Comparison of ENCODE assay signal across 21 cellular contexts in genomic region chr14:44854114-44854513, GRCh38.
A peak's percentile ranks its signal among the peaks of the same experiment; 100 is the strongest.
DNase-seq lines count a peak whose midpoint lies in the region; ATAC-seq and TF ChIP-seq lines count a peak whose summit lies in the region.
"Had no signal": no experiment of that assay in that cellular context is flagged by ENCODE, and none has a peak within 500 bp of the region (broad histone marks: within the 10 kb centered on the region; RNA-seq: fewer than 3 reads in every experiment).

No MANE protein-coding gene starts in this region.

- H3K36me3 ChIP-seq in MG63 = no peaks in the 10 kb centered on the region
- H3K36me3 ChIP-seq: SJSA1 had no signal

- H3K27me3 Mint-ChIP-seq in activated CD8-positive, alpha-beta T cell treated with anti-CD3 and anti-CD28 coated beads for 36 hours = peaks cover 18% of the 10 kb centered on the region
- peaks cover 6% of the 10 kb centered on the region for H3K27me3 Mint-ChIP-seq in activated CD8-positive, alpha-beta T cell treated with anti-CD3 and anti-CD28 coated beads, Interleukin-2, amount 10 ng/mL, durations not matched to agents 7 days and 5 days (ENCODE audit: low read depth)
- peaks cover 8% of the 10 kb centered on the region for H3K27me3 Mint-ChIP-seq in WTC11 (ENCODE audit: low read depth)

- no peaks in the 10 kb centered on the region for H3K9me3 Mint-ChIP-seq in activated CD8-positive, alpha-beta T cell treated with anti-CD3 and anti-CD28 coated beads for 36 hours
- no peaks in the 10 kb centered on the region for H3K9me3 Mint-ChIP-seq in activated CD8-positive, alpha-beta T cell treated with anti-CD3 and anti-CD28 coated beads, Interleukin-2, amount 10 ng/mL, durations not matched to agents 7 days and 5 days (ENCODE audit: insufficient read depth)
- peaks cover 22% of the 10 kb centered on the region for H3K9me3 Mint-ChIP-seq in WTC11

- no peaks in the 10 kb centered on the region for H3K9me3 ChIP-seq in MG63
- H3K9me3 ChIP-seq: SJSA1 had no signal

- H3K27me3 ChIP-seq in MG63 = no peaks in the 10 kb centered on the region
- H3K27me3 ChIP-seq: BLaER1 treated with 17β-estradiol and CSF1 and Interleukin-3, amounts not matched to agents 10 nM and 100 nM; SJSA1 had no signal

- no peak for ATAC-seq in activated CD8-positive, alpha-beta T cell treated with anti-CD3 and anti-CD28 coated beads for 36 hours
- ATAC-seq in activated CD8-positive, alpha-beta T cell treated with anti-CD3 and anti-CD28 coated beads, Interleukin-2, amount 10 ng/mL, durations not matched to agents 7 days and 5 days = no peak
- ATAC-seq in WTC11 (no peak), HG03025 (IDR thresholded peaks at IDR 0.05; ENCODE audit: low FRiP score, unreplicated experiment) (no peak)
- ATAC-seq: Right ventricle myocardium inferior had no signal

- CTCF ChIA-PET in activated CD8-positive, alpha-beta T cell treated with anti-CD3 and anti-CD28 coated beads for 36 hours (lab: Charles Lee) = no interaction called here
- CTCF ChIA-PET in activated CD8-positive, alpha-beta T cell treated with anti-CD3 and anti-CD28 coated beads, Interleukin-2, amount 10 ng/mL, durations not matched to agents 7 days and 5 days (lab: Charles Lee) = no interaction called here
- CTCF ChIA-PET in WTC11 (lab: Charles Lee) = no interaction called here

- H3K36me3 Mint-ChIP-seq in activated CD8-positive, alpha-beta T cell treated with anti-CD3 and anti-CD28 coated beads for 36 hours (ENCODE audit: low read depth) = no peaks in the 10 kb centered on the region
- no peaks in the 10 kb centered on the region for H3K36me3 Mint-ChIP-seq in activated CD8-positive, alpha-beta T cell treated with anti-CD3 and anti-CD28 coated beads, Interleukin-2, amount 10 ng/mL, durations not matched to agents 7 days and 5 days (ENCODE audit: low read depth)
- H3K36me3 Mint-ChIP-seq in WTC11 = no peaks in the 10 kb centered on the region
- H3K36me3 Mint-ChIP-seq: CD4-positive, alpha-beta memory T cell had no signal

- intact Hi-C loops in activated CD8-positive, alpha-beta T cell treated with anti-CD3 and anti-CD28 coated beads for 36 hours (cut with micrococcal nuclease) = no loop called here

- peak; percentile 4 for DNase-seq in activated CD8-positive, alpha-beta T cell treated with anti-CD3 and anti-CD28 coated beads for 36 hours
- DNase-seq in activated CD8-positive, alpha-beta T cell treated with anti-CD3 and anti-CD28 coated beads, Interleukin-2, amount 10 ng/mL, durations not matched to agents 7 days and 5 days = no peak
- DNase-seq in stimulated activated CD4-positive, alpha-beta T cell treated with anti-CD3 and anti-CD28 coated beads, Interleukin-15, amount 100 ng/mL, for 24 hours = peak; percentile 10
- no peak for DNase-seq in stimulated activated CD4-positive, alpha-beta T cell treated with anti-CD3 and anti-CD28 coated beads, Interleukin-4, amount 100 ng/mL, for 24 hours
- DNase-seq in WTC11 (ENCODE audit: low spot score) = peak; percentile 18
- DNase-seq in MG63 = no peak
- DNase-seq: AML-193, COR-L47, DMS53, MV-4-11, NCI-H1105 treated with DMSO at 0.1 percent for 48 hours, NCI-H2029, NCI-H446, NCI-H524 treated with DMSO at 0.1 percent for 48 hours, NCI-H82, PC-9 had no signal

- no peak for TF ChIP-seq CTCF in activated CD8-positive, alpha-beta T cell treated with anti-CD3 and anti-CD28 coated beads for 36 hours (IDR thresholded peaks at IDR 0.05)
- TF ChIP-seq CTCF in WTC11 (IDR thresholded peaks at IDR 0.05) = no peak

- no peak overlapping the region for H3K4me3 ChIP-seq in MG63
- H3K4me3 ChIP-seq: BLaER1 treated with 17β-estradiol and CSF1 and Interleukin-3, amounts not matched to agents 10 nM and 100 nM; PC-9; SJSA1 had no signal

- H3K4me3 Mint-ChIP-seq in activated CD8-positive, alpha-beta T cell treated with anti-CD3 and anti-CD28 coated beads for 36 hours = no peak overlapping the region
- no peak overlapping the region for H3K4me3 Mint-ChIP-seq in activated CD8-positive, alpha-beta T cell treated with anti-CD3 and anti-CD28 coated beads, Interleukin-2, amount 10 ng/mL, durations not matched to agents 7 days and 5 days
- no peak overlapping the region for H3K4me3 Mint-ChIP-seq in WTC11
- H3K4me3 Mint-ChIP-seq: CD4-positive, alpha-beta memory T cell had no signal

- no peak overlapping the region for H3K27ac Mint-ChIP-seq in activated CD8-positive, alpha-beta T cell treated with anti-CD3 and anti-CD28 coated beads for 36 hours
- H3K27ac Mint-ChIP-seq in activated CD8-positive, alpha-beta T cell treated with anti-CD3 and anti-CD28 coated beads, Interleukin-2, amount 10 ng/mL, durations not matched to agents 7 days and 5 days = no peak overlapping the region
- H3K27ac Mint-ChIP-seq in WTC11 = no peak overlapping the region
- H3K27ac Mint-ChIP-seq: CD4-positive, alpha-beta memory T cell had no signal

- POLR2A ChIA-PET in activated CD8-positive, alpha-beta T cell treated with anti-CD3 and anti-CD28 coated beads for 36 hours (lab: Charles Lee) = no interaction called here
- POLR2A ChIA-PET in activated CD8-positive, alpha-beta T cell treated with anti-CD3 and anti-CD28 coated beads, Interleukin-2, amount 10 ng/mL, durations not matched to agents 7 days and 5 days (lab: Charles Lee) = no interaction called here
- POLR2A ChIA-PET in WTC11 (lab: Charles Lee) = no interaction called here

- H3K4me1 Mint-ChIP-seq in activated CD8-positive, alpha-beta T cell treated with anti-CD3 and anti-CD28 coated beads for 36 hours (ENCODE audit: low read depth) = no peaks in the 10 kb centered on the region
- no peaks in the 10 kb centered on the region for H3K4me1 Mint-ChIP-seq in activated CD8-positive, alpha-beta T cell treated with anti-CD3 and anti-CD28 coated beads, Interleukin-2, amount 10 ng/mL, durations not matched to agents 7 days and 5 days (ENCODE audit: low read depth)
- H3K4me1 Mint-ChIP-seq in WTC11 = peaks cover 4% of the 10 kb centered on the region; the same call in 1 of the 2 replicates
- H3K4me1 Mint-ChIP-seq: CD4-positive, alpha-beta memory T cell had no signal

TF ChIP-seq in WTC11, 78 proteins besides CTCF, POLR2A, EP300 and RAD21 (continues in another document):
- TF ChIP-seq SP1 (CRISPR knock-in tag; conservative IDR thresholded peaks at IDR 0.05) = no peak
- TF ChIP-seq ZNF512 (CRISPR knock-in tag; IDR thresholded peaks at IDR 0.05; ENCODE audit: borderline replicate concordance) = no peak
- TF ChIP-seq IRF2 (CRISPR knock-in tag; IDR thresholded peaks at IDR 0.05; ENCODE audit: borderline replicate concordance, low read depth) = no peak
- no peak for TF ChIP-seq JAZF1 (CRISPR knock-in tag; IDR thresholded peaks at IDR 0.05)
- no peak for TF ChIP-seq CREM (CRISPR knock-in tag; IDR thresholded peaks at IDR 0.05)
- TF ChIP-seq EMX1 (CRISPR knock-in tag; IDR thresholded peaks at IDR 0.05) = no peak
- TF ChIP-seq TEAD1 (CRISPR knock-in tag; IDR thresholded peaks at IDR 0.05) = no peak
- TF ChIP-seq GTF2I (CRISPR knock-in tag; conservative IDR thresholded peaks at IDR 0.05) = no peak
- no peak for TF ChIP-seq NFATC4 (CRISPR knock-in tag; IDR thresholded peaks at IDR 0.05)
- no peak for TF ChIP-seq ZNF219 (CRISPR knock-in tag; IDR thresholded peaks at IDR 0.05; ENCODE audit: borderline replicate concordance)
- TF ChIP-seq GRHL2 (CRISPR knock-in tag; IDR thresholded peaks at IDR 0.05; ENCODE audit: insufficient replicate concordance, severe bottlenecking) = no peak
- TF ChIP-seq FOXP1 (CRISPR knock-in tag; IDR thresholded peaks at IDR 0.05; ENCODE audit: borderline replicate concordance) = no peak
- TF ChIP-seq OVOL2 (CRISPR knock-in tag; IDR thresholded peaks at IDR 0.05; ENCODE audit: borderline replicate concordance) = no peak
- no peak for TF ChIP-seq ETV6 (CRISPR knock-in tag; IDR thresholded peaks at IDR 0.05)
- TF ChIP-seq, protein P1, sequence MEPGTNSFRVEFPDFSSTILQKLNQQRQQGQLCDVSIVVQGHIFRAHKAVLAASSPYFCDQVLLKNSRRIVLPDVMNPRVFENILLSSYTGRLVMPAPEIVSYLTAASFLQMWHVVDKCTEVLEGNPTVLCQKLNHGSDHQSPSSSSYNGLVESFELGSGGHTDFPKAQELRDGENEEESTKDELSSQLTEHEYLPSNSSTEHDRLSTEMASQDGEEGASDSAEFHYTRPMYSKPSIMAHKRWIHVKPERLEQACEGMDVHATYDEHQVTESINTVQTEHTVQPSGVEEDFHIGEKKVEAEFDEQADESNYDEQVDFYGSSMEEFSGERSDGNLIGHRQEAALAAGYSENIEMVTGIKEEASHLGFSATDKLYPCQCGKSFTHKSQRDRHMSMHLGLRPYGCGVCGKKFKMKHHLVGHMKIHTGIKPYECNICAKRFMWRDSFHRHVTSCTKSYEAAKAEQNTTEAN (CRISPR knock-in tag; IDR thresholded peaks at IDR 0.05) = no peak
- no peak for TF ChIP-seq ZNF425 (CRISPR knock-in tag; conservative IDR thresholded peaks at IDR 0.05)

Comparison
In these comparisons a context has a peak if more than half of its experiments do, and no peak if none do; other contexts are left out.
1. DNase-seq: peak in activated CD8-positive, alpha-beta T cell treated with anti-CD3 and anti-CD28 coated beads for 36 hours (single experiment), stimulated activated CD4-positive, alpha-beta T cell treated with anti-CD3 and anti-CD28 coated beads, Interleukin-15, amount 100 ng/mL, for 24 hours (single experiment) and WTC11 (single experiment); none in activated CD8-positive, alpha-beta T cell treated with anti-CD3 and anti-CD28 coated beads, Interleukin-2, amount 10 ng/mL, durations not matched to agents 7 days and 5 days (single experiment), stimulated activated CD4-positive, alpha-beta T cell treated with anti-CD3 and anti-CD28 coated beads, Interleukin-4, amount 100 ng/mL, for 24 hours (single experiment) and MG63 (single experiment).